Comparison of ENCODE assay signal across 14 cellular contexts in the genomic region with DNA sequence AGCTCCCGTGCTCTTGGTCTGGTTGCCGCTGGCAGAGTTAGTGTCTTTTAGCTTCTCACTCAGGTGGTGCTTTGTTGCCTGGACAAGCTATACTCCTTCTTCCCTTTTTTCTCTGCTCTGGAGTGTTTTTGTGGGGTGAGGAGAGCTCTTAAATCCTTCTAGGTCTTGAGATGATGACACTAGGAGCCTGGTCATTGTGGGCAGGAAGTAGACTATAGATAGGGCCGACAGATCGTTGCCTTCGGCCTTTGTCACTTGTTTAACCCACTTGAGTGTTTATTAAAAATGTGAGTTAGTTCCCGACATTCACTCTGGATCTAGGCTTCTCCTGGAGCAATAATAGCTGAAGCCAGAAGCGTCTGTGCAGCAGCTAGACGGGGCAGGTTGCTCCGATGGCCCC.
DNase-seq lines count a peak whose midpoint lies in the region; ATAC-seq and TF ChIP-seq lines count a peak whose summit lies in the region.
"Had no signal": no experiment of that assay in that cellular context is flagged by ENCODE, and none has a peak within 500 bp of the region (broad histone marks: within the 10 kb centered on the region; RNA-seq: fewer than 3 reads in every experiment).

No MANE protein-coding gene starts in this region.

- CTCF ChIA-PET in Panc1 (lab: Charles Lee), result interaction anchor here (0.6 to 0.7 kb wide), 2 partner anchors 85 to 93 kb away, joined by 3 read pairs; a partner anchor contains a TSS

- H2BK20ac ChIP-seq in H9 (ENCODE audit: low read depth, low read length, poor library complexity, severe bottlenecking), result no peak overlapping the region

- WGBS in H9 (ENCODE audit: extremely low coverage, insufficient read length, low lambda C conversion rate), result no CpG with 5 or more reads among the region's 9 CpGs

- no peak overlapping the region for H2AK5ac ChIP-seq in H9 (ENCODE audit: insufficient read length, low read length)

- in situ Hi-C loops in Panc1 (cut with HindIII; ENCODE audit: low pct_unique_long_range_greater_than_20kb, low sequenced_read_pairs), result no loop called here

- H3K27me3 Mint-ChIP-seq in H9 (ENCODE audit: low read depth) (no peaks in the 10 kb centered on the region), endothelial cell (ENCODE audit: unreplicated experiment) (peaks cover 10% of the 10 kb centered on the region)
- H3K27me3 Mint-ChIP-seq in activated T-helper 17 cell treated with anti-CD3 and anti-CD28 coated beads, Interleukin-2, amount 50 U/mL, for 72 hours, result no peaks in the 10 kb centered on the region
- H3K27me3 Mint-ChIP-seq: activated naive CD8-positive, alpha-beta T cell treated with anti-CD3 and anti-CD28 coated beads for 36 hours; CD8-positive, alpha-beta memory T cell had no signal

- H3K4me1 ChIP-seq in H9 (ENCODE audit: insufficient read depth, low read length), result peaks cover 6% of the 10 kb centered on the region; the same call in 1 of the 2 replicates
- peaks cover 28% of the 10 kb centered on the region for H3K4me1 ChIP-seq in Panc1 (ENCODE audit: control insufficient read depth, insufficient read depth, low read length)
- peaks cover 36% of the 10 kb centered on the region for H3K4me1 ChIP-seq in parathyroid adenoma

- peak overlapping the region; percentile 9; the same call in 1 of the 2 replicates for H3K14ac ChIP-seq in H9 (ENCODE audit: insufficient read depth, low read length)

- no peak overlapping the region for H4K8ac ChIP-seq in H9 (replicated peaks; ENCODE audit: insufficient read length, low read depth, low read length)

- no peak overlapping the region for H2BK15ac ChIP-seq in H9 (ENCODE audit: low read depth, low read length)

- H3K27me3 ChIP-seq in H9 (ENCODE audit: insufficient read depth, low read length) (no peaks in the 10 kb centered on the region), Panc1 (ENCODE audit: control insufficient read depth, insufficient read depth, low read length) (no peaks in the 10 kb centered on the region), parathyroid adenoma (ENCODE audit: control insufficient read depth, insufficient read depth, low read length) (no peaks in the 10 kb centered on the region)

- BruUV-seq in Panc1 (replicated peaks; lab: Mats Ljungman, UMichigan), result no TSS peak

- H3K36me3 Mint-ChIP-seq in H9 (ENCODE audit: insufficient read depth in 1 of 3, low read depth in 3 of 3) (peaks cover 0 to 4% (median 3%) of the 10 kb centered on the region in 3 experiments; a peak in 2 of 7 replicates), endothelial cell (ENCODE audit: low read depth, unreplicated experiment) (peaks cover 6% of the 10 kb centered on the region)
- H3K36me3 Mint-ChIP-seq in activated T-helper 17 cell treated with anti-CD3 and anti-CD28 coated beads, Interleukin-2, amount 50 U/mL, for 72 hours (ENCODE audit: low read depth), result no peaks in the 10 kb centered on the region
- H3K36me3 Mint-ChIP-seq: activated naive CD8-positive, alpha-beta T cell treated with anti-CD3 and anti-CD28 coated beads for 36 hours had no signal

- H3K79me2 ChIP-seq in H9 (ENCODE audit: insufficient read depth, low read length) (no peaks in the 10 kb centered on the region; the same call in 1 of the 2 replicates), parathyroid adenoma (peaks cover 14% of the 10 kb centered on the region)

- H2BK120ac ChIP-seq in H9 (ENCODE audit: low read depth, low read length, poor library complexity, severe bottlenecking), result no peak overlapping the region

- H2BK12ac ChIP-seq in H9 (ENCODE audit: insufficient read length, low read depth, low read length), result no peak overlapping the region

- H3K27ac Mint-ChIP-seq in H9 (peak overlapping the region; percentile 95 to 97 (median 97)), endothelial cell (ENCODE audit: unreplicated experiment) (peak overlapping the region; percentile 53)
- no peak overlapping the region for H3K27ac Mint-ChIP-seq in activated T-helper 17 cell treated with anti-CD3 and anti-CD28 coated beads, Interleukin-2, amount 50 U/mL, for 72 hours
- H3K27ac Mint-ChIP-seq: activated naive CD8-positive, alpha-beta T cell treated with anti-CD3 and anti-CD28 coated beads for 36 hours had no signal

- no peak overlapping the region for H3T11ph ChIP-seq in H9 (ENCODE audit: low read length)

- H3K56ac ChIP-seq in H9 (ENCODE audit: insufficient read length, low read depth, low read length), result no peak overlapping the region

- peak overlapping the region; percentile 55 for H3K18ac ChIP-seq in H9 (ENCODE audit: insufficient read length, low read depth, low read length)

- H2BK5ac ChIP-seq in H9 (ENCODE audit: insufficient read length, low read length), result no peak overlapping the region

- H4K5ac ChIP-seq in H9 (ENCODE audit: insufficient read length, low read depth, low read length), result no peak overlapping the region

- H2AFZ ChIP-seq in H9 (ENCODE audit: low read length) (no peak overlapping the region), parathyroid adenoma (no peak overlapping the region)

- H3K79me1 ChIP-seq in H9 (ENCODE audit: insufficient read depth, low read depth, low read length, poor library complexity, severe bottlenecking), result peaks cover 3% of the 10 kb centered on the region

- H3K4me3 ChIP-seq in Panc1 (ENCODE audit: low read depth in 2 of 2, low read length in 2 of 2) (no peak overlapping the region), parathyroid adenoma (ENCODE audit: low read depth, low read length) (no peak overlapping the region)

- ATAC-seq in Panc1 (peak; percentile 3; the same call in 1 of the 2 replicates), HG03442 (IDR thresholded peaks at IDR 0.05; ENCODE audit: unreplicated experiment) (no peak)
- ATAC-seq in activated T-helper 17 cell treated with anti-CD3 and anti-CD28 coated beads, Interleukin-2, amount 50 U/mL, for 72 hours (replicated peaks), result no peak

- no peak for DNase-seq in H9
- DNase-seq in Panc1 (ENCODE audit: low read depth, low spot score), result no peak
- DNase-seq in endothelial cell (ENCODE audit: low spot score), result no peak
- no peak for DNase-seq in NCI-H82 treated with DMSO at 0.1 percent for 48 hours (lab: John Stamatoyannopoulos, UW; ENCODE audit: unreplicated experiment)
- DNase-seq in NCI-H2171 treated with DMSO at 0.1 percent for 48 hours (lab: John Stamatoyannopoulos, UW), result no peak
- DNase-seq: activated CD4-positive, alpha-beta T cell treated with anti-CD3 and anti-CD28 coated beads, Interleukin-2, amount 50 U/mL, for 48 hours; activated naive CD8-positive, alpha-beta T cell treated with anti-CD3 and anti-CD28 coated beads for 36 hours; CD8-positive, alpha-beta memory T cell; effector CD8-positive, alpha-beta T cell; Karpas-422; stimulated activated CD4-positive, alpha-beta T cell treated with anti-CD3 and anti-CD28 coated beads, Interleukin-4, amount 100 ng/mL, for 24 hours had no signal

- H3K4me1 Mint-ChIP-seq in H9 (peaks cover 65 to 71% of the 10 kb centered on the region in 2 experiments), endothelial cell (ENCODE audit: unreplicated experiment) (peaks cover 58% of the 10 kb centered on the region)
- peaks cover 50% of the 10 kb centered on the region for H3K4me1 Mint-ChIP-seq in activated T-helper 17 cell treated with anti-CD3 and anti-CD28 coated beads, Interleukin-2, amount 50 U/mL, for 72 hours

- no peak overlapping the region for H3K23ac ChIP-seq in H9 (ENCODE audit: insufficient read length, low read depth, low read length)

- H3K4me2 ChIP-seq in H9 (ENCODE audit: insufficient read depth, insufficient read length, low read length) (no peak overlapping the region), parathyroid adenoma (ENCODE audit: low read length) (no peak overlapping the region)

- H3K27ac ChIP-seq in H9 (ENCODE audit: insufficient read length, low read depth, low read length) (no peak overlapping the region), Panc1 (ENCODE audit: low read length) (peak overlapping the region; percentile 51; the same call in 1 of the 2 replicates), parathyroid adenoma (peak overlapping the region; percentile 33)

- no peak overlapping the region for H3K4me3 Mint-ChIP-seq in H9
- H3K4me3 Mint-ChIP-seq in endothelial cell (ENCODE audit: unreplicated experiment), result no peak overlapping the region
- H3K4me3 Mint-ChIP-seq in activated T-helper 17 cell treated with anti-CD3 and anti-CD28 coated beads, Interleukin-2, amount 50 U/mL, for 72 hours, result no peak overlapping the region
- H3K4me3 Mint-ChIP-seq: activated naive CD8-positive, alpha-beta T cell treated with anti-CD3 and anti-CD28 coated beads for 36 hours; CD8-positive, alpha-beta memory T cell had no signal

- H3K9me3 Mint-ChIP-seq in H9 (no peaks in the 10 kb centered on the region), endothelial cell (ENCODE audit: unreplicated experiment) (no peaks in the 10 kb centered on the region)
- H3K9me3 Mint-ChIP-seq in activated T-helper 17 cell treated with anti-CD3 and anti-CD28 coated beads, Interleukin-2, amount 50 U/mL, for 72 hours, result no peaks in the 10 kb centered on the region
- H3K9me3 Mint-ChIP-seq: activated naive CD8-positive, alpha-beta T cell treated with anti-CD3 and anti-CD28 coated beads for 36 hours; CD8-positive, alpha-beta memory T cell had no signal

- H4K91ac ChIP-seq in H9 (ENCODE audit: insufficient read length, low read depth, low read length), result peak overlapping the region; percentile 4

- intact Hi-C loops in Panc1 (cut with micrococcal nuclease; ENCODE audit: unreplicated experiment), result loop anchor here (10.0 kb wide), 1 partner anchor 127 kb away; no protein-coding TSS in a partner anchor

- POLR2A ChIA-PET in Panc1 (lab: Charles Lee), result no interaction called here

- TF ChIP-seq CTCF in H9 (conservative IDR thresholded peaks at IDR 0.05) (no peak), Panc1 (IDR thresholded peaks at IDR 0.05) (no peak), endothelial cell (IDR thresholded peaks at IDR 0.05; ENCODE audit: unreplicated experiment) (no peak), parathyroid adenoma (IDR thresholded peaks at IDR 0.05) (no peak)

- no peaks in the 10 kb centered on the region for H3K9me3 ChIP-seq in H9 (ENCODE audit: control insufficient read depth, low read depth, low read length)
- H3K9me3 ChIP-seq in Panc1 (ENCODE audit: control insufficient read depth, insufficient read depth, low read depth, low read length), result no peaks in the 10 kb centered on the region
- H3K9me3 ChIP-seq in parathyroid adenoma (ENCODE audit: control insufficient read depth, low read length), result no peaks in the 10 kb centered on the region

- H4K20me1 ChIP-seq in H9 (ENCODE audit: control insufficient read depth, insufficient read depth, insufficient read length), result no peaks in the 10 kb centered on the region

- no peaks in the 10 kb centered on the region for H3K23me2 ChIP-seq in H9 (ENCODE audit: insufficient read length, low read depth, low read length, poor library complexity, severe bottlenecking)

- no peak overlapping the region for H3K4ac ChIP-seq in H9 (ENCODE audit: low read depth, low read length)

- H3K36me3 ChIP-seq in Panc1 (ENCODE audit: control insufficient read depth, insufficient read depth, low read length) (no peaks in the 10 kb centered on the region), parathyroid adenoma (ENCODE audit: control insufficient read depth, insufficient read depth, low read length) (no peaks in the 10 kb centered on the region)

- H3K9ac ChIP-seq in H9 (ENCODE audit: extremely low read depth, insufficient read length, low read length), result no peak overlapping the region
- no peak overlapping the region for H3K9ac ChIP-seq in parathyroid adenoma
